Comparison of ENCODE assay signal across 1 cellular context in the genomic region with DNA sequence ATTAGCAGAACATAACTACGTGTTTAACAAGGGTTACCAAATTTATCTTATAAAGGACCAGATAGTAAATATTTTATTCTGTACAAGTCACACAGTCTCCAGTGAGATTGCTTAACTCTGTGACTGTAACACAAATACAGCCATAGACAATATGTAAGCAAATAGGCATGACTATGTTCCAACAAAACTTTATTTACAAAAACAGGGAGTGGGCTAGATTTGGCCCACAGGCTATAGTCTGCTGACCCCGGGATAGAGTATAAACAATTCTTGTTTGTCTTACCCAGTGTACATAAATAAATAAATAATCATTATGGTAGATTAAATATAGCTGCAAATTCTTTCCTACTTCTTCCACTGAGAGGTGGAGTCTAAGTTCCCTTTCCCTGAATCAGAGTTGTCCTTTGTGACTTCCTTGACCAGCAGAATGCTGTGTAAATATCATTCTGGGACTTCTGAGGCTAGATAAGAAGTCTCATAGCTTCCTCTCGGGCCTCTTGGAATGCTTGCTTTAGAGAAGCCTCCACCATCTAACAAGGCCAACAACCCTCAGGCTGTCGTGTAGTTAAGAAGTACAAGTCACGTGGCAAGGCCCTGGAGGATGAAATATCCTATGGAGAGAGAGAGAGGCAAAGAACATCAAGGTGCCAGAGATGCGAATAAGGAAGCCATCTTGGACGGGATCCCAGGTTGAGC.
TF ChIP-seq lines count a peak whose summit lies in the region.

No MANE protein-coding gene starts in this region.

TF ChIP-seq in K562, 482 proteins besides CTCF, POLR2A, EP300 and RAD21 (continued from another document):
- TF ChIP-seq, protein P1, sequence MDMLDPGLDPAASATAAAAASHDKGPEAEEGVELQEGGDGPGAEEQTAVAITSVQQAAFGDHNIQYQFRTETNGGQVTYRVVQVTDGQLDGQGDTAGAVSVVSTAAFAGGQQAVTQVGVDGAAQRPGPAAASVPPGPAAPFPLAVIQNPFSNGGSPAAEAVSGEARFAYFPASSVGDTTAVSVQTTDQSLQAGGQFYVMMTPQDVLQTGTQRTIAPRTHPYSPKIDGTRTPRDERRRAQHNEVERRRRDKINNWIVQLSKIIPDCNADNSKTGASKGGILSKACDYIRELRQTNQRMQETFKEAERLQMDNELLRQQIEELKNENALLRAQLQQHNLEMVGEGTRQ (CRISPR knock-in tag; IDR thresholded peaks at IDR 0.05), result peak; percentile 69
- TF ChIP-seq PYGO2 (tag; IDR thresholded peaks at IDR 0.05) (no peak), MEIS2 (IDR thresholded peaks at IDR 0.05; ENCODE audit: partially characterized antibody) (no peak)
- TF ChIP-seq, protein P2, sequence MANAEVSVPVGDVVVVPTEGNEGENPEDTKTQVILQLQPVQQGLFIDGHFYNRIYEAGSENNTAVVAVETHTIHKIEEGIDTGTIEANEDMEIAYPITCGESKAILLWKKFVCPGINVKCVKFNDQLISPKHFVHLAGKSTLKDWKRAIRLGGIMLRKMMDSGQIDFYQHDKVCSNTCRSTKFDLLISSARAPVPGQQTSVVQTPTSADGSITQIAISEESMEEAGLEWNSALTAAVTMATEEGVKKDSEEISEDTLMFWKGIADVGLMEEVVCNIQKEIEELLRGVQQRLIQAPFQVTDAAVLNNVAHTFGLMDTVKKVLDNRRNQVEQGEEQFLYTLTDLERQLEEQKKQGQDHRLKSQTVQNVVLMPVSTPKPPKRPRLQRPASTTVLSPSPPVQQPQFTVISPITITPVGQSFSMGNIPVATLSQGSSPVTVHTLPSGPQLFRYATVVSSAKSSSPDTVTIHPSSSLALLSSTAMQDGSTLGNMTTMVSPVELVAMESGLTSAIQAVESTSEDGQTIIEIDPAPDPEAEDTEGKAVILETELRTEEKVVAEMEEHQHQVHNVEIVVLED (CRISPR knock-in tag; IDR thresholded peaks at IDR 0.05), result no peak
